7 cellular contexts compared by ENCODE assay signal in genomic region chr10:124462348-124462695, GRCh38. TPM values are rescaled to one million over a fixed set of nuclear protein-coding genes. Genes with fewer than 3 reads are reported as not detected.
DNase-seq lines count a peak whose midpoint lies in the region; ATAC-seq, FAIRE-seq and TF ChIP-seq lines count a peak whose summit lies in the region.

No MANE protein-coding gene starts in this region.

- peaks cover 11% of the 10 kb centered on the region for H3K27me3 Mint-ChIP-seq in activated naive CD8-positive, alpha-beta T cell treated with anti-CD3 and anti-CD28 coated beads for 36 hours

- peak overlapping the region; percentile 98 for H3K4me3 ChIP-seq in HUES6 (ENCODE audit: low read depth, low read length)
- peak overlapping the region; percentile 51 to 79 for H3K4me3 ChIP-seq in kidney (ENCODE audit: low read length in 2 of 2)
- H3K4me3 ChIP-seq in stomach smooth muscle (ENCODE audit: low read length in 2 of 2): peak overlapping the region; percentile 82 to 86

- no peak for FAIRE-seq in kidney (lab: Jason Lieb, UNC)

- H3K9me3 Mint-ChIP-seq in activated naive CD8-positive, alpha-beta T cell treated with anti-CD3 and anti-CD28 coated beads for 36 hours: no peaks in the 10 kb centered on the region

- no peaks in the 10 kb centered on the region for H3K27me3 ChIP-seq in HUES6 (ENCODE audit: control insufficient read depth, insufficient read depth, low read length)
- H3K27me3 ChIP-seq in stomach smooth muscle (ENCODE audit: control insufficient read depth in 1 of 2, insufficient read depth in 2 of 2, low read length in 2 of 2): no peaks in the 10 kb centered on the region
- no peaks in the 10 kb centered on the region for H3K27me3 ChIP-seq in foreskin keratinocyte

- H3K36me3 ChIP-seq in HUES6 (ENCODE audit: control insufficient read depth, insufficient read depth, low read length) (no peaks in the 10 kb centered on the region), kidney (ENCODE audit: control insufficient read depth in 1 of 2, insufficient read depth in 2 of 2, low read length in 2 of 2) (no peaks in the 10 kb centered on the region), stomach smooth muscle (ENCODE audit: control insufficient read depth in 2 of 2, insufficient read depth in 2 of 2, low read length in 2 of 2) (no peaks in the 10 kb centered on the region)

- intact Hi-C loops in kidney (cut with DNase I): no loop called here

- peaks cover 3% of the 10 kb centered on the region for H3K36me3 Mint-ChIP-seq in activated naive CD8-positive, alpha-beta T cell treated with anti-CD3 and anti-CD28 coated beads for 36 hours

- no peaks in the 10 kb centered on the region for H3K9me3 ChIP-seq in HUES6 (ENCODE audit: control insufficient read depth, insufficient read depth, low read depth, low read length)
- no peaks in the 10 kb centered on the region for H3K9me3 ChIP-seq in kidney (ENCODE audit: control insufficient read depth in 1 of 2, low read length in 2 of 2)
- no peaks in the 10 kb centered on the region for H3K9me3 ChIP-seq in stomach smooth muscle (ENCODE audit: control insufficient read depth in 2 of 2, low read length in 2 of 2)

- peak overlapping the region; percentile 76 for H3K9ac ChIP-seq in HUES6 (ENCODE audit: low read length)
- H3K9ac ChIP-seq in kidney (ENCODE audit: low read length in 2 of 2): peak overlapping the region in 1 of 2 donors; percentile 65
- peak overlapping the region; percentile 63 to 64 for H3K9ac ChIP-seq in stomach smooth muscle (ENCODE audit: low read length in 2 of 2)

- ATAC-seq in foreskin keratinocyte: no peak

- peak overlapping the region; percentile 71 for H3K27ac Mint-ChIP-seq in activated naive CD8-positive, alpha-beta T cell treated with anti-CD3 and anti-CD28 coated beads for 36 hours

- H3K4me1 Mint-ChIP-seq in activated naive CD8-positive, alpha-beta T cell treated with anti-CD3 and anti-CD28 coated beads for 36 hours: peaks cover 25% of the 10 kb centered on the region

- TF ChIP-seq CTCF in kidney (IDR thresholded peaks at IDR 0.05; ENCODE audit: borderline replicate concordance, extremely low read depth, insufficient read depth) (no peak), foreskin keratinocyte (conservative IDR thresholded peaks at IDR 0.05) (no peak)

- H3K4me1 ChIP-seq in HUES6 (ENCODE audit: control insufficient read depth, insufficient read depth, low read length) (peaks cover 37% of the 10 kb centered on the region), kidney (ENCODE audit: control insufficient read depth in 1 of 2, insufficient read depth in 1 of 2, low read depth in 1 of 2, low read length in 2 of 2) (peaks cover 0 to 12% of the 10 kb centered on the region in 2 donors), stomach smooth muscle (ENCODE audit: control insufficient read depth, insufficient read depth, low read length) (peaks cover 10% of the 10 kb centered on the region), foreskin keratinocyte (no peaks in the 10 kb centered on the region)

- peak overlapping the region; percentile 84 for H3K4me3 Mint-ChIP-seq in activated naive CD8-positive, alpha-beta T cell treated with anti-CD3 and anti-CD28 coated beads for 36 hours

- no peak for DNase-seq in activated naive CD8-positive, alpha-beta T cell treated with anti-CD3 and anti-CD28 coated beads for 36 hours
- DNase-seq in kidney: no peak
- DNase-seq in HuH-7 (ENCODE audit: low spot score): no peak
- DNase-seq in HK-2 (ENCODE audit: unreplicated experiment): no peak
- no peak for DNase-seq in foreskin keratinocyte

- no peak overlapping the region for H3K27ac ChIP-seq in HUES6 (ENCODE audit: low read depth, low read length)
- peak overlapping the region in 1 of 2 donors; percentile 34 for H3K27ac ChIP-seq in kidney (ENCODE audit: low read depth in 2 of 2, low read length in 2 of 2)
- H3K27ac ChIP-seq in stomach smooth muscle (ENCODE audit: low read length): no peak overlapping the region
- H3K27ac ChIP-seq in foreskin keratinocyte: no peak overlapping the region

RNA-seq across cellular contexts. Expression of gene LHPP, which starts 0.7 kb away (rescaled TPM):
- total RNA-seq in activated naive CD8-positive, alpha-beta T cell treated with anti-CD3 and anti-CD28 coated beads for 36 hours: 1 to 10 TPM; 7.8 to 8.2 TPM
- 16.6 TPM for total RNA-seq in kidney
- 52.5 TPM for polyA plus RNA-seq in kidney (ENCODE audit: insufficient read depth, low read depth, low replicate concordance)
- 14.4 and 15.1 TPM in 2 replicates for total RNA-seq in foreskin keratinocyte
- 21.0 and 23.3 TPM in 2 replicates for polyA plus RNA-seq in foreskin keratinocyte

RNA-seq across cellular contexts. Expression of gene NKX1-2, which starts 12.5 kb away (rescaled TPM):
- not detected for total RNA-seq in activated naive CD8-positive, alpha-beta T cell treated with anti-CD3 and anti-CD28 coated beads for 36 hours
- total RNA-seq in kidney (not detected), foreskin keratinocyte (4.5 and 5.5 TPM in 2 replicates)
- polyA plus RNA-seq in kidney (ENCODE audit: insufficient read depth, low read depth, low replicate concordance) (not detected), foreskin keratinocyte (2.9 and 3.0 TPM in 2 replicates)

RNA-seq across cellular contexts. Expression of gene OAT, which starts 43.6 kb away (rescaled TPM):
- 10 to 100 TPM; 43.1 to 47.1 TPM for total RNA-seq in activated naive CD8-positive, alpha-beta T cell treated with anti-CD3 and anti-CD28 coated beads for 36 hours
- total RNA-seq in kidney (44.1 TPM), foreskin keratinocyte (263 and 268 TPM in 2 replicates)
- polyA plus RNA-seq in kidney (ENCODE audit: insufficient read depth, low read depth, low replicate concordance) (76.6 TPM), foreskin keratinocyte (146 and 166 TPM in 2 replicates)
